ENCODE assay signal across 8 cellular contexts in the genomic region with DNA sequence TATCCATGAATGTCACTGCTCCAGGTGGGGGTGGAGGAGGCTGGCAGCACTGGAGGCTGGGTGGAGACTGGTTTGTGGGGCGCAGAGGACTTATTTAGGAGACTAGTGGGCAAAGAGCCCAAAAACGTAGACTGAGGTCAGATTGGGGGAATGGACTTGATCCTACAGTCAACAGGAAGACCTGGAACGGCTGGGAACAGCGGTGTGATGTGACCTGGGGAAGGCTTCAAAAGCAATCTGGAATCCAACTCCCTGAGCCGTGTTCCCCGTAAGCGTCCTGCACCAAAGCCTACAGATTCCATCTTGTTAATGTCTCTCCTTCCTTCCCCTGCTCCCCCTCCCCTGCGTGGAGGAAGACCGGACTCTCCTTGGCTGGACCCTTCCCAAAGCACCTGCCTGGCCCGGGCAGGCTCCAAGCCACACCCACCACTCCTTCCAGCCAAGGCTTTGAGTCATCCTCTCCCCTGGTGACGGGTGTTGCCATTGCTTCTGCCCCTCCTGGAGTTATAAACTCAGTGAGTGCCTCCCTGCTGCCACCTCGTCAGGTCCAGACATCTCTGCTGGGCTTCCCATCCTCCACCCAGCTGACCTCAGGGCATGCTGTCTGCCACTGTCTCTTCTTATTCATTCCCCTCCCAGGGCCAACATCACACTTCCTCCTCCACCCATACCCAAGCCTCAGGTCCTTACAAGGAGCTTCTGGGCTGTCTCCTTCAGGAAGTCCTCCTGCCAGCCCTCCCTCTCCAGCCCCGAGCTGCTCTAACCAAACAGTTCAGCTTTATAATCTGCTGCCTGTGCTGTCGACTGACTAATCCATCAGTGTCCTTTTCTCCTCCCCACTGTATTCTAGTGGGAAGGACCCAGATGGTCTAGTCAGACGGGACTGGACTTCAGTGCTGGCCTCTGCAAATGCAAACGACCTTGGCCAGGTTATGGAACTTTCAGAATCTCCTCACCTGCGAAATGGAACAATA. TPM values are rescaled to one million over a fixed set of nuclear protein-coding genes. Genes with fewer than 3 reads are reported as not detected.
DNase-seq lines count a peak whose midpoint lies in the region; ATAC-seq, FAIRE-seq and TF ChIP-seq lines count a peak whose summit lies in the region.

No MANE protein-coding gene starts in this region.

- H3K4me2 ChIP-seq in fibroblast of lung (ENCODE audit: extremely low read depth, insufficient read depth, low read length) = peak overlapping the region; percentile 21

- H3K4me1 ChIP-seq in fibroblast of lung (ENCODE audit: control insufficient read depth, extremely low read depth, insufficient read depth, low read length) = peaks cover 6% of the 10 kb centered on the region
- peaks cover 24 to 32% of the 10 kb centered on the region in 2 donors for H3K4me1 ChIP-seq in naive thymus-derived CD4-positive, alpha-beta T cell (ENCODE audit: control insufficient read depth in 2 of 2, insufficient read depth in 2 of 2, low read length in 2 of 2)

- peaks cover 0 to 7% (median 0%) of the 10 kb centered on the region in 5 donors for H3K27me3 Mint-ChIP-seq in naive thymus-derived CD4-positive, alpha-beta T cell

- H4K20me1 ChIP-seq in fibroblast of lung (ENCODE audit: control insufficient read depth, extremely low read depth, insufficient read depth, low read length) = no peaks in the 10 kb centered on the region

- no peak overlapping the region for H3K9ac ChIP-seq in fibroblast of lung (ENCODE audit: insufficient read depth, low read length)

- peak; percentile 9 for FAIRE-seq in urothelium cell line (lab: Jason Lieb, UNC)

- CTCF ChIA-PET in naive thymus-derived CD4-positive, alpha-beta T cell (lab: Charles Lee) = no interaction called here

- peak overlapping the region; percentile 66 to 96 (median 86) for H3K27ac Mint-ChIP-seq in naive thymus-derived CD4-positive, alpha-beta T cell

- no peak overlapping the region for H2AFZ ChIP-seq in fibroblast of lung (ENCODE audit: low read length)

- peaks cover 30 to 47% (median 39%) of the 10 kb centered on the region in 7 donors for H3K4me1 Mint-ChIP-seq in naive thymus-derived CD4-positive, alpha-beta T cell

- peak overlapping the region; percentile 64 to 96 (median 83) for H3K4me3 Mint-ChIP-seq in naive thymus-derived CD4-positive, alpha-beta T cell

- H3K4me3 ChIP-seq in fibroblast of lung (replicated peaks in 1 of 4; ENCODE audit: control extremely low read depth in 1 of 4, insufficient read depth in 1 of 4, low read depth in 3 of 4, low read length in 4 of 4) = no peak overlapping the region
- peak overlapping the region; percentile 65 for H3K4me3 ChIP-seq in naive thymus-derived CD4-positive, alpha-beta T cell (ENCODE audit: low read length)

- H3K79me2 ChIP-seq in fibroblast of lung (ENCODE audit: control insufficient read depth, insufficient read depth, low read length) = peaks cover 25% of the 10 kb centered on the region

- H3K36me3 Mint-ChIP-seq in naive thymus-derived CD4-positive, alpha-beta T cell = peaks cover 0 to 6% (median 0%) of the 10 kb centered on the region in 5 donors

- peak; percentile 36 for ATAC-seq in naive thymus-derived CD4-positive, alpha-beta T cell

- H3K36me3 ChIP-seq in fibroblast of lung (ENCODE audit: control insufficient read depth, insufficient read depth, low read length) = no peaks in the 10 kb centered on the region
- peaks cover 0 to 3% (median 0%) of the 10 kb centered on the region in 3 experiments for H3K36me3 ChIP-seq in naive thymus-derived CD4-positive, alpha-beta T cell (ENCODE audit: control insufficient read depth in 2 of 3, insufficient read depth in 3 of 3, low read length in 3 of 3)

- no peaks in the 10 kb centered on the region for H3K9me3 ChIP-seq in fibroblast of lung (ENCODE audit: control insufficient read depth, insufficient read depth, low read depth, low read length)
- no peaks in the 10 kb centered on the region for H3K9me3 ChIP-seq in naive thymus-derived CD4-positive, alpha-beta T cell (ENCODE audit: control insufficient read depth in 2 of 3, low read length in 3 of 3)

- TF ChIP-seq CTCF in fibroblast of lung (conservative IDR thresholded peaks at IDR 0.05 in 1 of 2, IDR thresholded peaks at IDR 0.05 in 1 of 2; ENCODE audit: low read depth in 1 of 2, low read length in 2 of 2) = no peak

- H3K27me3 ChIP-seq in fibroblast of lung (ENCODE audit: control insufficient read depth, insufficient read depth, low read length) = no peaks in the 10 kb centered on the region
- no peaks in the 10 kb centered on the region for H3K27me3 ChIP-seq in naive thymus-derived CD4-positive, alpha-beta T cell (ENCODE audit: control insufficient read depth in 2 of 2, insufficient read depth in 2 of 2, low read length in 2 of 2)

- peaks cover 0 to 2% (median 0%) of the 10 kb centered on the region in 11 donors for H3K9me3 Mint-ChIP-seq in naive thymus-derived CD4-positive, alpha-beta T cell

- intact Hi-C loops in naive thymus-derived CD4-positive, alpha-beta T cell (cut with micrococcal nuclease) = loop anchor here in 1 of 2 donors (2.0 to 10.0 kb wide), 6 partner anchors 25 to 951 kb away; a partner anchor contains a TSS

- H3K27ac ChIP-seq in fibroblast of lung (ENCODE audit: insufficient read depth, low read length) = no peak overlapping the region
- peak overlapping the region; percentile 31 for H3K27ac ChIP-seq in naive thymus-derived CD4-positive, alpha-beta T cell (ENCODE audit: low read depth, low read length)

- peak; percentile 18 for DNase-seq in stimulated activated CD4-positive, alpha-beta T cell treated with anti-CD3 and anti-CD28 coated beads, Interleukin-12 subunit alpha, Interleukin-12 subunit beta, amount 100 ng/mL, for 4 hours
- no peak for DNase-seq in stimulated activated CD4-positive, alpha-beta T cell treated with anti-CD3 and anti-CD28 coated beads, Interleukin-2, amount 100 ng/mL, for 48 hours
- DNase-seq in NCI-H82 treated with DMSO at 0.1 percent for 48 hours (lab: John Stamatoyannopoulos, UW; ENCODE audit: unreplicated experiment) (peak; percentile 90), activated T-cell treated with anti-CD3 and anti-CD28 coated beads for 48 hours (ENCODE audit: low read depth) (peak; percentile 11), fibroblast of lung (ENCODE audit: low read depth in 2 of 2) (peak; percentile 46 to 75), urothelium cell line (ENCODE audit: low spot score) (peak; percentile 92), midbrain (lab: John Stamatoyannopoulos, UW) (no peak)
- DNase-seq in naive thymus-derived CD4-positive, alpha-beta T cell = peak in 8 of 9 donors; percentile 24 to 57 (median 32)

- POLR2A ChIA-PET in naive thymus-derived CD4-positive, alpha-beta T cell (lab: Charles Lee) = interaction anchor here (1.3 to 1.4 kb wide), 3 partner anchors 12 to 195 kb away, joined by 3 to 6 read pairs (median 5); no protein-coding TSS in a partner anchor

RNA-seq across cellular contexts. Expression of a gene that starts 1.6 kb away (rescaled TPM):
- 78.6 and 115 TPM in 2 replicates for total RNA-seq in fibroblast of lung
- polyA plus RNA-seq in fibroblast of lung = 57.4 and 65.3 TPM in 2 replicates
- polyA plus RNA-seq in fibroblast of lung (2012) = 108 and 116 TPM in 2 replicates
- polyA minus RNA-seq in fibroblast of lung (ENCODE audit: low replicate concordance) = 173 and 203 TPM in 2 replicates
- 100 to 1,000 TPM in 1 of 5 experiments, 10 to 100 TPM in 4; 68.6 to 116 (median 85.6) TPM for total RNA-seq in naive thymus-derived CD4-positive, alpha-beta T cell
- polyA plus RNA-seq in naive thymus-derived CD4-positive, alpha-beta T cell = 10 to 100 TPM; 16.9 to 40.2 TPM

Comparison
In these comparisons a context has a peak if more than half of its experiments do, and no peak if none do; other contexts are left out.
1. DNase-seq: peak in stimulated activated CD4-positive, alpha-beta T cell treated with anti-CD3 and anti-CD28 coated beads, Interleukin-12 subunit alpha, Interleukin-12 subunit beta, amount 100 ng/mL, for 4 hours (single experiment), NCI-H82 treated with DMSO at 0.1 percent for 48 hours (single experiment), activated T-cell treated with anti-CD3 and anti-CD28 coated beads for 48 hours (single experiment), fibroblast of lung (2 of 2), naive thymus-derived CD4-positive, alpha-beta T cell (8 of 9) and urothelium cell line (single experiment); none in stimulated activated CD4-positive, alpha-beta T cell treated with anti-CD3 and anti-CD28 coated beads, Interleukin-2, amount 100 ng/mL, for 48 hours (0 of 2) and midbrain (single experiment).